Comparison of ENCODE assay signal across 1 cellular context in genomic region chr5:131495536-131496399, GRCh38.
TF ChIP-seq lines count a peak whose summit lies in the region.

No MANE protein-coding gene starts in this region.

TF ChIP-seq in liver, 16 proteins besides CTCF, POLR2A, EP300 and RAD21 (continued from another document):
- TF ChIP-seq ZBTB33 (IDR thresholded peaks at IDR 0.05) = no peak
- no peak for TF ChIP-seq MAX (IDR thresholded peaks at IDR 0.05)
- no peak for TF ChIP-seq HNF4G (IDR thresholded peaks at IDR 0.05)
- no peak for TF ChIP-seq JUND (IDR thresholded peaks at IDR 0.05)
- TF ChIP-seq TAF1 (conservative IDR thresholded peaks at IDR 0.05) = no peak
- TF ChIP-seq FOXA2 (IDR thresholded peaks at IDR 0.05) = no peak
TF ChIP-seq in liver: peak in this region for 0.
